ENCODE assay signal across 1 cellular context in genomic region chr16:89217388-89218191, GRCh38.
A peak's percentile ranks its signal among the peaks of the same experiment; 100 is the strongest.
TF ChIP-seq lines count a peak whose summit lies in the region.

ZNF778 (plus strand) TSS chr16:89217703; CDS start chr16:89221128, 3,425 bp downstream.

TF ChIP-seq in HEK293, 187 proteins besides CTCF, POLR2A, EP300 and RAD21 (continued from another document and continues in another):
- TF ChIP-seq ZBTB49 (tag by site-specific recombination; IDR thresholded peaks at IDR 0.05; ENCODE audit: low read depth) = no peak
- TF ChIP-seq ZNF610 (tag by site-specific recombination; IDR thresholded peaks at IDR 0.05; ENCODE audit: borderline replicate concordance) = no peak
- TF ChIP-seq ZNF621 (tag by site-specific recombination; IDR thresholded peaks at IDR 0.05) = no peak
- no peak for TF ChIP-seq ZNF404 (tag by site-specific recombination; IDR thresholded peaks at IDR 0.05)
- TF ChIP-seq ZNF776 (tag by site-specific recombination; IDR thresholded peaks at IDR 0.05; ENCODE audit: borderline replicate concordance) = no peak
- TF ChIP-seq ZBTB10 (tag by site-specific recombination; IDR thresholded peaks at IDR 0.05) = no peak
- TF ChIP-seq SP3 (tag by site-specific recombination; IDR thresholded peaks at IDR 0.05) = peak; percentile 48; the same call in 1 of the 2 replicates
- TF ChIP-seq SP7 (tag by site-specific recombination; IDR thresholded peaks at IDR 0.05) = peak; percentile 55
- no peak for TF ChIP-seq ZNF121 (tag by site-specific recombination; IDR thresholded peaks at IDR 0.05)
- TF ChIP-seq, protein P1, sequence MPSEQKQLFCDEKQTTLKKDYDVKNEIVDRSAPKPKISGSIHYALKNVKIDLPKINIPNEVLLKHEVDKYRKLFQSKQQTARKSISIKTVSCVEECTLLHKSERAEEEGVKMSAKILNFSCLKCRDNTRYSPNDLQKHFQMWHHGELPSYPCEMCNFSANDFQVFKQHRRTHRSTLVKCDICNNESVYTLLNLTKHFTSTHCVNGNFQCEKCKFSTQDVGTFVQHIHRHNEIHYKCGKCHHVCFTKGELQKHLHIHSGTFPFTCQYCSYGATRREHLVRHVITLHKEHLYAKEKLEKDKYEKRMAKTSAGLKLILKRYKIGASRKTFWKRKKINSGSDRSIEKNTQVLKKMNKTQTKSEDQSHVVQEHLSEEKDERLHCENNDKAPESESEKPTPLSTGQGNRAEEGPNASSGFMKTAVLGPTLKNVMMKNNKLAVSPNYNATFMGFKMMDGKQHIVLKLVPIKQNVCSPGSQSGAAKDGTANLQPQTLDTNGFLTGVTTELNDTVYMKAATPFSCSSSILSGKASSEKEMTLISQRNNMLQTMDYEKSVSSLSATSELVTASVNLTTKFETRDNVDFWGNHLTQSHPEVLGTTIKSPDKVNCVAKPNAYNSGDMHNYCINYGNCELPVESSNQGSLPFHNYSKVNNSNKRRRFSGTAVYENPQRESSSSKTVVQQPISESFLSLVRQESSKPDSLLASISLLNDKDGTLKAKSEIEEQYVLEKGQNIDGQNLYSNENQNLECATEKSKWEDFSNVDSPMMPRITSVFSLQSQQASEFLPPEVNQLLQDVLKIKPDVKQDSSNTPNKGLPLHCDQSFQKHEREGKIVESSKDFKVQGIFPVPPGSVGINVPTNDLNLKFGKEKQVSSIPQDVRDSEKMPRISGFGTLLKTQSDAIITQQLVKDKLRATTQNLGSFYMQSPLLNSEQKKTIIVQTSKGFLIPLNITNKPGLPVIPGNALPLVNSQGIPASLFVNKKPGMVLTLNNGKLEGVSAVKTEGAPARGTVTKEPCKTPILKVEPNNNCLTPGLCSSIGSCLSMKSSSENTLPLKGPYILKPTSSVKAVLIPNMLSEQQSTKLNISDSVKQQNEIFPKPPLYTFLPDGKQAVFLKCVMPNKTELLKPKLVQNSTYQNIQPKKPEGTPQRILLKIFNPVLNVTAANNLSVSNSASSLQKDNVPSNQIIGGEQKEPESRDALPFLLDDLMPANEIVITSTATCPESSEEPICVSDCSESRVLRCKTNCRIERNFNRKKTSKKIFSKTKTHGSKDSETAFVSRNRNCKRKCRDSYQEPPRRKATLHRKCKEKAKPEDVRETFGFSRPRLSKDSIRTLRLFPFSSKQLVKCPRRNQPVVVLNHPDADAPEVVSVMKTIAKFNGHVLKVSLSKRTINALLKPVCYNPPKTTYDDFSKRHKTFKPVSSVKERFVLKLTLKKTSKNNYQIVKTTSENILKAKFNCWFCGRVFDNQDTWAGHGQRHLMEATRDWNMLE (tag by site-specific recombination; conservative IDR thresholded peaks at IDR 0.05; ENCODE audit: low read depth) = peak; percentile 58
- no peak for TF ChIP-seq ZNF248 (tag by site-specific recombination; IDR thresholded peaks at IDR 0.05)
- 0 out of 2 replicates have a peak, but pooled peaks have one; percentile 24 for TF ChIP-seq ZNF76 (tag by site-specific recombination; IDR thresholded peaks at IDR 0.05; ENCODE audit: borderline replicate concordance, low read depth)
- TF ChIP-seq ZNF560 (tag by site-specific recombination; IDR thresholded peaks at IDR 0.05; ENCODE audit: borderline replicate concordance) = no peak
- no peak for TF ChIP-seq ZNF777 (tag by site-specific recombination; IDR thresholded peaks at IDR 0.05; ENCODE audit: borderline replicate concordance)
- no peak for TF ChIP-seq ZBTB8A (tag by site-specific recombination; IDR thresholded peaks at IDR 0.05)
- TF ChIP-seq ZNF416 (tag by site-specific recombination; IDR thresholded peaks at IDR 0.05) = no peak
- TF ChIP-seq MEIS1 (CRISPR knock-in tag; IDR thresholded peaks at IDR 0.05; ENCODE audit: borderline replicate concordance) = no peak
- TF ChIP-seq BCL11B (tag by site-specific recombination; IDR thresholded peaks at IDR 0.05; ENCODE audit: low read depth) = no peak
- TF ChIP-seq KLF1 (tag by site-specific recombination; IDR thresholded peaks at IDR 0.05) = peak; percentile 51
- TF ChIP-seq ZSCAN5A (tag by site-specific recombination; IDR thresholded peaks at IDR 0.05) = no peak
- no peak for TF ChIP-seq IKZF3 (tag by site-specific recombination; IDR thresholded peaks at IDR 0.05)
- TF ChIP-seq ZNF654 (tag by site-specific recombination; IDR thresholded peaks at IDR 0.05; ENCODE audit: low read depth) = no peak
- TF ChIP-seq ZNF48 (tag by site-specific recombination; IDR thresholded peaks at IDR 0.05) = no peak
- TF ChIP-seq ZNF426 (tag by site-specific recombination; IDR thresholded peaks at IDR 0.05) = no peak
- TF ChIP-seq, protein P2, sequence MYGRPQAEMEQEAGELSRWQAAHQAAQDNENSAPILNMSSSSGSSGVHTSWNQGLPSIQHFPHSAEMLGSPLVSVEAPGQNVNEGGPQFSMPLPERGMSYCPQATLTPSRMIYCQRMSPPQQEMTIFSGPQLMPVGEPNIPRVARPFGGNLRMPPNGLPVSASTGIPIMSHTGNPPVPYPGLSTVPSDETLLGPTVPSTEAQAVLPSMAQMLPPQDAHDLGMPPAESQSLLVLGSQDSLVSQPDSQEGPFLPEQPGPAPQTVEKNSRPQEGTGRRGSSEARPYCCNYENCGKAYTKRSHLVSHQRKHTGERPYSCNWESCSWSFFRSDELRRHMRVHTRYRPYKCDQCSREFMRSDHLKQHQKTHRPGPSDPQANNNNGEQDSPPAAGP (tag by site-specific recombination; IDR thresholded peaks at IDR 0.05) = no peak
- TF ChIP-seq ZNF558 (tag by site-specific recombination; IDR thresholded peaks at IDR 0.05) = no peak
- no peak for TF ChIP-seq ZFP37 (tag by site-specific recombination; IDR thresholded peaks at IDR 0.05)
- TF ChIP-seq ZNF747 (tag by site-specific recombination; IDR thresholded peaks at IDR 0.05) = no peak
- TF ChIP-seq, protein P3, sequence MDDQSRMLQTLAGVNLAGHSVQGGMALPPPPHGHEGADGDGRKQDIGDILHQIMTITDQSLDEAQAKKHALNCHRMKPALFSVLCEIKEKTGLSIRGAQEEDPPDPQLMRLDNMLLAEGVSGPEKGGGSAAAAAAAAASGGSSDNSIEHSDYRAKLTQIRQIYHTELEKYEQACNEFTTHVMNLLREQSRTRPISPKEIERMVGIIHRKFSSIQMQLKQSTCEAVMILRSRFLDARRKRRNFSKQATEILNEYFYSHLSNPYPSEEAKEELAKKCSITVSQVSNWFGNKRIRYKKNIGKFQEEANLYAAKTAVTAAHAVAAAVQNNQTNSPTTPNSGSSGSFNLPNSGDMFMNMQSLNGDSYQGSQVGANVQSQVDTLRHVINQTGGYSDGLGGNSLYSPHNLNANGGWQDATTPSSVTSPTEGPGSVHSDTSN (CRISPR knock-in tag; IDR thresholded peaks at IDR 0.05) = no peak
- TF ChIP-seq ZNF701 (tag by site-specific recombination; IDR thresholded peaks at IDR 0.05) = no peak
- TF ChIP-seq ELK4 (IDR thresholded peaks at IDR 0.05; ENCODE audit: borderline replicate concordance, low read depth, low read length) = no peak
- TF ChIP-seq BCL11A (tag by site-specific recombination; IDR thresholded peaks at IDR 0.05; ENCODE audit: low read depth) = peak; percentile 14; the same call in 1 of the 2 replicates
- peak; percentile 83 for TF ChIP-seq ZNF423 (tag by site-specific recombination; IDR thresholded peaks at IDR 0.05)
- no peak for TF ChIP-seq ZNF292 (tag by site-specific recombination; IDR thresholded peaks at IDR 0.05; ENCODE audit: borderline replicate concordance, low read depth)
- no peak for TF ChIP-seq YY1 (tag by site-specific recombination; IDR thresholded peaks at IDR 0.05)
- TF ChIP-seq KLF10 (tag by site-specific recombination; IDR thresholded peaks at IDR 0.05) = peak; percentile 71; the same call in 1 of the 2 replicates
- 0 out of 2 replicates have a peak, but pooled peaks have one; percentile 21 for TF ChIP-seq WT1 (tag by site-specific recombination; IDR thresholded peaks at IDR 0.05)
- TF ChIP-seq, protein P4, sequence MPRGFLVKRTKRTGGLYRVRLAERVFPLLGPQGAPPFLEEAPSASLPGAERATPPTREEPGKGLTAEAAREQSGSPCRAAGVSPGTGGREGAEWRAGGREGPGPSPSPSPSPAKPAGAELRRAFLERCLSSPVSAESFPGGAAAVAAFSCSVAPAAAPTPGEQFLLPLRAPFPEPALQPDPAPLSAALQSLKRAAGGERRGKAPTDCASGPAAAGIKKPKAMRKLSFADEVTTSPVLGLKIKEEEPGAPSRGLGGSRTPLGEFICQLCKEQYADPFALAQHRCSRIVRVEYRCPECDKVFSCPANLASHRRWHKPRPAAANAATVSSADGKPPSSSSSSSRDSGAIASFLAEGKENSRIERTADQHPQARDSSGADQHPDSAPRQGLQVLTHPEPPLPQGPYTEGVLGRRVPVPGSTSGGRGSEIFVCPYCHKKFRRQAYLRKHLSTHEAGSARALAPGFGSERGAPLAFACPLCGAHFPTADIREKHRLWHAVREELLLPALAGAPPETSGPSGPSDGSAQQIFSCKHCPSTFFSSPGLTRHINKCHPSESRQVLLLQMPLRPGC (tag by site-specific recombination; IDR thresholded peaks at IDR 0.05) = no peak
- TF ChIP-seq KLF8 (tag by site-specific recombination; IDR thresholded peaks at IDR 0.05) = peak; percentile 58; the same call in 1 of the 2 replicates
- TF ChIP-seq ZSCAN4 (tag by site-specific recombination; IDR thresholded peaks at IDR 0.05) = no peak
- TF ChIP-seq ZNF114 (tag by site-specific recombination; IDR thresholded peaks at IDR 0.05) = no peak
- peak; percentile 92 for TF ChIP-seq ZBTB21 (tag by site-specific recombination; IDR thresholded peaks at IDR 0.05)
- TF ChIP-seq ZBTB48 (tag by site-specific recombination; IDR thresholded peaks at IDR 0.05) = no peak
- TF ChIP-seq ZNF132 (tag by site-specific recombination; IDR thresholded peaks at IDR 0.05; ENCODE audit: borderline replicate concordance) = no peak
- TF ChIP-seq PRDM1 (tag by site-specific recombination; IDR thresholded peaks at IDR 0.05) = no peak
